Comparison of ENCODE assay signal across 28 cellular contexts in the genomic region with DNA sequence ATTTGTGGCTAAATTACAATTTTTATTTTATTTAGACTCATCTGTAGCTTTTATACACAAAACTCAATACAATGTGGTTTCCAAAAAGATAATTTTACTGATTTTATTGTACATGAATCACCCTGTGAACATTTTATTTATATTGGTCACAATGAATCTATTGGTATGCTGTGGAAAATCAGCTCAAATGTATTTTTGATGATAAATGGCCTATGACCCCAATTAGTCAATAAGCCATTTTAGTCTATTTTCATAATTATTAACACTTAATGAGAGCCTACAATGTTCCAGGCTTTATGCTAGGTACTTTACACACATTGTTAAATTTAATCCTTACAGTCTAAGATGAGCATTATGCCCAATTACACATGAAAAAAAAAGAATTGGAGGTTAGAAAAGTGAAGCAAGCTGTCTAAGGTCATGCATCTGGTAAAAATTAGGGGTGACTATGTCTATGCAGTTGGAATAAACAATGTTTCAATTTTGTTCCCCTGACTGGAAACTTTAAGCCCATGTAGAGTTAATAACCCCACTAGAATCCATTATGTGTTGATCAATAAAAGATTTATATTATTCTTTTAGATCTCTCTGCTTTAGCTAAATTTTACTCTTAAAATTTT.
"Had no signal": no experiment of that assay in that cellular context is flagged by ENCODE, and none has a peak within 500 bp of the region (broad histone marks: within the 10 kb centered on the region; RNA-seq: fewer than 3 reads in every experiment).

No MANE protein-coding gene starts in this region.

- H3K27ac ChIP-seq: breast epithelium, gastroesophageal sphincter, hepatocyte, neutrophil, skin epidermis, thyroid gland, upper lobe of left lung, vagina, VCaP had no signal

- H3K79me2 ChIP-seq: hepatocyte had no signal

- H3K9me3 Mint-ChIP-seq: nephron; stimulated activated memory B cell treated with anti-CD40 and anti-IgM and Interleukin-4, amounts not matched to agents 10 μg/mL and 1 μg/mL and 100 μg/mL, for 72 hours; stimulated activated naive CD8-positive, alpha-beta T cell treated with anti-CD3 and anti-CD28 coated beads, Interleukin-15, amount 100 ng/mL, for 72 hours had no signal

- H3K4me1 Mint-ChIP-seq: activated naive CD4-positive, alpha-beta T cell treated with anti-CD3 and anti-CD28 coated beads, Interleukin-2, amount 10 ng/mL, durations not matched to agents 7 days and 5 days; nephron; stimulated activated memory B cell treated with anti-CD40 and anti-IgM and Interleukin-4, amounts not matched to agents 10 μg/mL and 1 μg/mL and 100 μg/mL, for 72 hours; stimulated activated naive CD8-positive, alpha-beta T cell treated with anti-CD3 and anti-CD28 coated beads, Interleukin-15, amount 100 ng/mL, for 72 hours had no signal

- H3K4me3 ChIP-seq: breast epithelium, gastroesophageal sphincter, hepatocyte, skin epidermis, thyroid gland, upper lobe of left lung, vagina had no signal

- DNase-seq: activated CD4-positive, alpha-beta T cell treated with anti-CD3 and anti-CD28 coated beads for 4 hours; activated CD4-positive, alpha-beta T cell treated with anti-CD3 and anti-CD28 coated beads, Interleukin-2, amount 50 U/mL, for 4 hours; activated CD8-positive, alpha-beta memory T cell treated with anti-CD3 and anti-CD28 coated beads for 24 hours; activated gamma-delta T cell; activated naive CD4-positive, alpha-beta T cell treated with anti-CD3 and anti-CD28 coated beads, Interleukin-2, amount 10 ng/mL, durations not matched to agents 7 days and 5 days; activated T-cell treated with anti-CD3 and anti-CD28 coated beads, Interleukin-2, amount 50 U/mL, for 1 hour; amygdala; central memory CD4-positive, alpha-beta T cell; left cardiac atrium; left ventricle myocardium superior; retina; stimulated activated CD4-positive, alpha-beta T cell treated with anti-CD3 and anti-CD28 coated beads, Interleukin-4, amount 100 ng/mL, for 4 hours; stimulated activated CD8-positive, alpha-beta memory T cell treated with anti-CD3 and anti-CD28 coated beads, Interleukin-4, amount 100 ng/mL, for 48 hours; stimulated activated naive CD8-positive, alpha-beta T cell treated with anti-CD3 and anti-CD28 coated beads, Interleukin-15, amount 100 ng/mL, for 72 hours; substantia nigra; thyroid gland; upper lobe of left lung had no signal

- H3K4me1 ChIP-seq: breast epithelium, gastroesophageal sphincter, thyroid gland, upper lobe of left lung, vagina had no signal

- H3K27me3 ChIP-seq: breast epithelium, gastroesophageal sphincter, hepatocyte, neutrophil, thyroid gland, upper lobe of left lung, vagina had no signal

- H3K9me3 ChIP-seq: breast epithelium, gastroesophageal sphincter, neutrophil, thyroid gland, upper lobe of left lung, vagina had no signal

- H3K4me2 ChIP-seq: hepatocyte had no signal

- H3K27ac Mint-ChIP-seq: activated naive CD4-positive, alpha-beta T cell treated with anti-CD3 and anti-CD28 coated beads, Interleukin-2, amount 10 ng/mL, durations not matched to agents 7 days and 5 days; nephron; progenitor cell of endocrine pancreas; stimulated activated memory B cell treated with anti-CD40 and anti-IgM and Interleukin-4, amounts not matched to agents 10 μg/mL and 1 μg/mL and 100 μg/mL, for 72 hours; stimulated activated naive CD8-positive, alpha-beta T cell treated with anti-CD3 and anti-CD28 coated beads, Interleukin-15, amount 100 ng/mL, for 72 hours had no signal

- H2AFZ ChIP-seq: hepatocyte had no signal

- ATAC-seq: gastroesophageal sphincter; left cardiac atrium; left ventricle myocardium superior; sciatic nerve; stimulated activated memory B cell treated with anti-CD40 and anti-IgM and Interleukin-4, amounts not matched to agents 10 μg/mL and 1 μg/mL and 100 μg/mL, for 72 hours; stimulated activated naive CD8-positive, alpha-beta T cell treated with anti-CD3 and anti-CD28 coated beads, Interleukin-15, amount 100 ng/mL, for 72 hours had no signal

- H3K36me3 ChIP-seq: breast epithelium, gastroesophageal sphincter, neutrophil, thyroid gland, upper lobe of left lung, vagina had no signal

- H3K4me3 Mint-ChIP-seq: activated naive CD4-positive, alpha-beta T cell treated with anti-CD3 and anti-CD28 coated beads, Interleukin-2, amount 10 ng/mL, durations not matched to agents 7 days and 5 days; nephron; stimulated activated memory B cell treated with anti-CD40 and anti-IgM and Interleukin-4, amounts not matched to agents 10 μg/mL and 1 μg/mL and 100 μg/mL, for 72 hours; stimulated activated naive CD8-positive, alpha-beta T cell treated with anti-CD3 and anti-CD28 coated beads, Interleukin-15, amount 100 ng/mL, for 72 hours had no signal

- H3K27me3 Mint-ChIP-seq: activated naive CD4-positive, alpha-beta T cell treated with anti-CD3 and anti-CD28 coated beads, Interleukin-2, amount 10 ng/mL, durations not matched to agents 7 days and 5 days; progenitor cell of endocrine pancreas; stimulated activated memory B cell treated with anti-CD40 and anti-IgM and Interleukin-4, amounts not matched to agents 10 μg/mL and 1 μg/mL and 100 μg/mL, for 72 hours; stimulated activated naive CD8-positive, alpha-beta T cell treated with anti-CD3 and anti-CD28 coated beads, Interleukin-15, amount 100 ng/mL, for 72 hours had no signal

- H3K36me3 Mint-ChIP-seq: activated naive CD4-positive, alpha-beta T cell treated with anti-CD3 and anti-CD28 coated beads, Interleukin-2, amount 10 ng/mL, durations not matched to agents 7 days and 5 days; stimulated activated memory B cell treated with anti-CD40 and anti-IgM and Interleukin-4, amounts not matched to agents 10 μg/mL and 1 μg/mL and 100 μg/mL, for 72 hours had no signal
